In the genomic region with DNA sequence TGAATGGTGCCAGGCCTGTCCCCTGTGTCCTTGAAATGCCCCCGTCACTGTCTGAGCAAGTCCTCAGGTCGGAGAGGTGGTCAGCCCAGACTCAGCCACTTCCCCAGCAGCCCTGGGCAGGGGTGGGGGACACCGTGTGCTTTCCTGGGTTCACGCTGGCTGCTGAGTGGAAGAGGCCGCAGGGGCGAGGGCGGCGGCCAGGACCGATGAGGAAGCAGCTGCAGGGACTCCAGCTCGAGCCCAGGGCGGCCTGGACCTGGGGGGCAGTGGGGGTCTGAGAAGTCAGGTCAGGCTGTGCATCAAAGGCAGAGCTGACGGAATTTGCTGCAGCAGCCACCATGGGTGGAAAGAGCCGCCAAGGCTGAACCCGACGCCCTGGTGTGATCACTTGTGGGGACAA, we compare ENCODE assay signal across 20 cellular contexts.
"Had no signal": no experiment of that assay in that cellular context is flagged by ENCODE, and none has a peak within 500 bp of the region (broad histone marks: within the 10 kb centered on the region; RNA-seq: fewer than 3 reads in every experiment).

No MANE protein-coding gene starts in this region.

- H3K9me3 Mint-ChIP-seq: activated T-cell treated with anti-CD3 and anti-CD28 coated beads, Interleukin-2, amount 50 U/mL, for 4 hours; naive B cell; type B pancreatic cell had no signal

- H3K27ac Mint-ChIP-seq: activated CD8-positive, alpha-beta memory T cell treated with anti-CD3 and anti-CD28 coated beads, Interleukin-2, amount 10 ng/mL, durations not matched to agents 7 days and 5 days; type B pancreatic cell had no signal

- DNase-seq: activated CD4-positive, alpha-beta T cell treated with anti-CD3 and anti-CD28 coated beads for 4 hours; activated gamma-delta T cell treated with Interleukin-2 at 50 U/mL for 16 hours; activated T-cell treated with anti-CD3 and anti-CD28 coated beads, Interleukin-2, amount 50 U/mL, for 4 hours; colonic mucosa; effector memory CD4-positive, alpha-beta T cell; gastrocnemius medialis; kidney glomerular epithelial cell; lower lobe of right lung; midbrain; naive B cell; nucleus accumbens; stimulated activated CD4-positive, alpha-beta T cell treated with anti-CD3 and anti-CD28 coated beads, Interleukin-2, amount 100 ng/mL, for 24 hours; stimulated activated naive CD4-positive, alpha-beta T cell treated with Interleukin-2 at 50 U/mL for 16 hours had no signal

- H3K36me3 ChIP-seq: cardiac muscle cell, colonic mucosa, gastrocnemius medialis, lower lobe of right lung, prostate gland had no signal

- H3K4me1 ChIP-seq: colonic mucosa, gastrocnemius medialis, lower lobe of right lung had no signal

- H3K9me3 ChIP-seq: colonic mucosa, gastrocnemius medialis, lower lobe of right lung, prostate gland had no signal

- H3K4me3 ChIP-seq: cardiac muscle cell, colonic mucosa, gastrocnemius medialis, lower lobe of right lung, prostate gland had no signal

- ATAC-seq: activated T-cell treated with anti-CD3 and anti-CD28 coated beads, Interleukin-2, amount 50 U/mL, for 4 hours; gastrocnemius medialis; lower lobe of right lung; sciatic nerve had no signal

- H3K27ac ChIP-seq: cardiac muscle cell, colonic mucosa, epithelial cell of prostate, gastrocnemius medialis, lower lobe of right lung, prostate gland, VCaP had no signal

- H3K4me3 Mint-ChIP-seq: activated CD8-positive, alpha-beta memory T cell treated with anti-CD3 and anti-CD28 coated beads, Interleukin-2, amount 10 ng/mL, durations not matched to agents 7 days and 5 days; type B pancreatic cell had no signal

- H3K36me3 Mint-ChIP-seq: activated CD8-positive, alpha-beta memory T cell treated with anti-CD3 and anti-CD28 coated beads, Interleukin-2, amount 10 ng/mL, durations not matched to agents 7 days and 5 days; naive B cell; type B pancreatic cell had no signal

- H3K27me3 ChIP-seq: cardiac muscle cell, colonic mucosa had no signal
